8 cellular contexts compared by ENCODE assay signal in the genomic region with DNA sequence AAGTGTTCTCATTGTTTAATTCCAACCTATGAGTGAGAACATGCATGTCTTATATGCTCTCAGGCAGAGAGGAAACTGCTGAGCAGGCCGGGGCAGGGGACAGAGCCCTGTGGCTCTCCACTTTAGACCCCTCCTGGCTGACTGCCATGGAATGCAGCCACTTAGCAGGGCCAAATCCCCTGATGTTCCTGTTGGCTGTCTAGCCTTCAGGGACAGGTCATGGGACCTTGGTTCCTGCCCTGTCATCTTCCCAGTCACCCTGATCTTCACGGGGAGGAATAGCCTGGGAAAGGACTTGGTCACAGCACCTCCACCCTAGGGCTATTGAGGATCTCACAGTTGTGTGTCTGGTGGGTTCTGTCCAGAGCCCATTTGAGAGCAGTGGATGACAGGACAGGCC. TPM values are rescaled to one million over a fixed set of nuclear protein-coding genes. Genes with fewer than 3 reads are reported as not detected.
DNase-seq lines count a peak whose midpoint lies in the region; ATAC-seq and TF ChIP-seq lines count a peak whose summit lies in the region.
"Not testable (repeated sequence)": the region's sequence is repeated elsewhere in the genome, so short reads cannot be mapped to it uniquely, and the experiment has no call there.

No MANE protein-coding gene starts in this region.

- peaks cover 12% of the 10 kb centered on the region for H3K4me1 ChIP-seq in CD4-positive, CD25-positive, alpha-beta regulatory T cell (ENCODE audit: control insufficient read depth, insufficient read depth, low read length, poor library complexity, severe bottlenecking)
- peaks cover 15% of the 10 kb centered on the region for H3K4me1 ChIP-seq in cardiac muscle cell (ENCODE audit: low read depth)

- POLR2A ChIA-PET in WTC11 (lab: Charles Lee); activated naive CD8-positive, alpha-beta T cell treated with anti-CD3 and anti-CD28 coated beads, Interleukin-2, amount 10 ng/mL, durations not matched to agents 7 days and 5 days (lab: Charles Lee): not testable (repeated sequence)

- H3K27me3 ChIP-seq in CD4-positive, CD25-positive, alpha-beta regulatory T cell (ENCODE audit: control insufficient read depth, insufficient read depth, low read length); cardiac muscle cell: not testable (repeated sequence)

- peaks cover 4 to 39% (median 13%) of the 10 kb centered on the region in 4 donors for H3K4me1 Mint-ChIP-seq in CD4-positive, CD25-positive, alpha-beta regulatory T cell
- H3K4me1 Mint-ChIP-seq in WTC11 (peaks cover 24% of the 10 kb centered on the region), mesothelial cell of epicardium (peaks cover 17% of the 10 kb centered on the region)
- peaks cover 30% of the 10 kb centered on the region for H3K4me1 Mint-ChIP-seq in activated T-cell treated with anti-CD3 and anti-CD28 coated beads, Interleukin-2, amount 50 U/mL, for 24 hours (ENCODE audit: low read depth)
- peaks cover 27% of the 10 kb centered on the region for H3K4me1 Mint-ChIP-seq in activated naive CD8-positive, alpha-beta T cell treated with anti-CD3 and anti-CD28 coated beads, Interleukin-2, amount 10 ng/mL, durations not matched to agents 7 days and 5 days
- peaks cover 19% of the 10 kb centered on the region for H3K4me1 Mint-ChIP-seq in stimulated activated naive CD8-positive, alpha-beta T cell treated with anti-CD3 and anti-CD28 coated beads, Interleukin-15, Interleukin-2, amounts not matched to agents 100 ng/mL and 50 ng/mL, for 24 hours (ENCODE audit: low read depth)

- not testable (repeated sequence) for H3K9me3 ChIP-seq in CD4-positive, CD25-positive, alpha-beta regulatory T cell (ENCODE audit: control insufficient read depth in 2 of 2, low read length in 2 of 2); cardiac muscle cell (ENCODE audit: low read depth)

- ATAC-seq in CD4-positive, CD25-positive, alpha-beta regulatory T cell (ENCODE audit: low read depth in 2 of 2); WTC11; activated naive CD8-positive, alpha-beta T cell treated with anti-CD3 and anti-CD28 coated beads, Interleukin-2, amount 10 ng/mL, durations not matched to agents 7 days and 5 days (ENCODE audit: low read depth): not testable (repeated sequence)

- peak overlapping the region in 2 of 4 donors; percentile 22 to 47 for H3K4me3 Mint-ChIP-seq in CD4-positive, CD25-positive, alpha-beta regulatory T cell
- not testable (repeated sequence) for H3K4me3 Mint-ChIP-seq in WTC11; activated T-cell treated with anti-CD3 and anti-CD28 coated beads, Interleukin-2, amount 50 U/mL, for 24 hours; activated naive CD8-positive, alpha-beta T cell treated with anti-CD3 and anti-CD28 coated beads, Interleukin-2, amount 10 ng/mL, durations not matched to agents 7 days and 5 days; mesothelial cell of epicardium; stimulated activated naive CD8-positive, alpha-beta T cell treated with anti-CD3 and anti-CD28 coated beads, Interleukin-15, Interleukin-2, amounts not matched to agents 100 ng/mL and 50 ng/mL, for 24 hours

- peak overlapping the region in 2 of 3 donors; percentile 20 to 25 for H3K27ac Mint-ChIP-seq in CD4-positive, CD25-positive, alpha-beta regulatory T cell
- H3K27ac Mint-ChIP-seq in WTC11 (peak overlapping the region; percentile 80), mesothelial cell of epicardium (peak overlapping the region; percentile 21)
- H3K27ac Mint-ChIP-seq in activated T-cell treated with anti-CD3 and anti-CD28 coated beads, Interleukin-2, amount 50 U/mL, for 24 hours = peak overlapping the region; percentile 50
- H3K27ac Mint-ChIP-seq in activated naive CD8-positive, alpha-beta T cell treated with anti-CD3 and anti-CD28 coated beads, Interleukin-2, amount 10 ng/mL, durations not matched to agents 7 days and 5 days = peak overlapping the region; percentile 38
- peak overlapping the region; percentile 38 for H3K27ac Mint-ChIP-seq in stimulated activated naive CD8-positive, alpha-beta T cell treated with anti-CD3 and anti-CD28 coated beads, Interleukin-15, Interleukin-2, amounts not matched to agents 100 ng/mL and 50 ng/mL, for 24 hours

- H3K36me3 Mint-ChIP-seq in CD4-positive, CD25-positive, alpha-beta regulatory T cell; WTC11; activated T-cell treated with anti-CD3 and anti-CD28 coated beads, Interleukin-2, amount 50 U/mL, for 24 hours (ENCODE audit: low read depth); activated naive CD8-positive, alpha-beta T cell treated with anti-CD3 and anti-CD28 coated beads, Interleukin-2, amount 10 ng/mL, durations not matched to agents 7 days and 5 days; mesothelial cell of epicardium; stimulated activated naive CD8-positive, alpha-beta T cell treated with anti-CD3 and anti-CD28 coated beads, Interleukin-15, Interleukin-2, amounts not matched to agents 100 ng/mL and 50 ng/mL, for 24 hours (ENCODE audit: low read depth): not testable (repeated sequence)

- not testable (repeated sequence) for H3K27ac ChIP-seq in CD4-positive, CD25-positive, alpha-beta regulatory T cell (ENCODE audit: insufficient read depth, low read length, poor library complexity, severe bottlenecking)
- H3K27ac ChIP-seq in cardiac muscle cell = peak overlapping the region; percentile 76

- H3K36me3 ChIP-seq in CD4-positive, CD25-positive, alpha-beta regulatory T cell (ENCODE audit: control insufficient read depth, insufficient read depth, low read length); cardiac muscle cell: not testable (repeated sequence)

- CTCF ChIA-PET in WTC11 (lab: Charles Lee) = not testable (repeated sequence)

- TF ChIP-seq CTCF in WTC11 (IDR thresholded peaks at IDR 0.05); cardiac muscle cell (IDR thresholded peaks at IDR 0.05; ENCODE audit: low read depth, low read length); mesothelial cell of epicardium (IDR thresholded peaks at IDR 0.05; ENCODE audit: unreplicated experiment): not testable (repeated sequence)

- not testable (repeated sequence) for DNase-seq in CD4-positive, CD25-positive, alpha-beta regulatory T cell; WTC11 (ENCODE audit: low spot score); activated T-cell treated with anti-CD3 and anti-CD28 coated beads, Interleukin-2, amount 50 U/mL, for 24 hours; activated naive CD8-positive, alpha-beta T cell treated with anti-CD3 and anti-CD28 coated beads, Interleukin-2, amount 10 ng/mL, durations not matched to agents 7 days and 5 days; mesothelial cell of epicardium (ENCODE audit: low spot score in 2 of 2, unreplicated experiment in 2 of 2)
- DNase-seq in NCI-H82 (lab: John Stamatoyannopoulos, UW) = peak; percentile 25
- peak in 1 of 2 donors; percentile 73 for DNase-seq in cardiac muscle cell (ENCODE audit: low read depth in 1 of 2, low spot score in 1 of 2)

- H3K27me3 Mint-ChIP-seq in CD4-positive, CD25-positive, alpha-beta regulatory T cell; WTC11 (ENCODE audit: low read depth); activated T-cell treated with anti-CD3 and anti-CD28 coated beads, Interleukin-2, amount 50 U/mL, for 24 hours; activated naive CD8-positive, alpha-beta T cell treated with anti-CD3 and anti-CD28 coated beads, Interleukin-2, amount 10 ng/mL, durations not matched to agents 7 days and 5 days; mesothelial cell of epicardium (ENCODE audit: low read depth); stimulated activated naive CD8-positive, alpha-beta T cell treated with anti-CD3 and anti-CD28 coated beads, Interleukin-15, Interleukin-2, amounts not matched to agents 100 ng/mL and 50 ng/mL, for 24 hours: not testable (repeated sequence)

- H3K4me3 ChIP-seq in CD4-positive, CD25-positive, alpha-beta regulatory T cell (ENCODE audit: low read depth, low read length); cardiac muscle cell: not testable (repeated sequence)

- H3K9me3 Mint-ChIP-seq in CD4-positive, CD25-positive, alpha-beta regulatory T cell; WTC11; activated T-cell treated with anti-CD3 and anti-CD28 coated beads, Interleukin-2, amount 50 U/mL, for 24 hours; activated naive CD8-positive, alpha-beta T cell treated with anti-CD3 and anti-CD28 coated beads, Interleukin-2, amount 10 ng/mL, durations not matched to agents 7 days and 5 days; mesothelial cell of epicardium; stimulated activated naive CD8-positive, alpha-beta T cell treated with anti-CD3 and anti-CD28 coated beads, Interleukin-15, Interleukin-2, amounts not matched to agents 100 ng/mL and 50 ng/mL, for 24 hours: not testable (repeated sequence)

RNA-seq across cellular contexts. Expression of gene GGT1, which starts 3.3 kb away (rescaled TPM):
- total RNA-seq in CD4-positive, CD25-positive, alpha-beta regulatory T cell = 23.4 TPM
- polyA plus RNA-seq in CD4-positive, CD25-positive, alpha-beta regulatory T cell = 10 to 100 TPM; 12.9 to 17.0 (median 16.5) TPM
- 33.7 to 41.3 TPM (median 38.8 TPM) in 3 replicates for total RNA-seq in WTC11 (2021)
- 10 to 100 TPM; 25.4 to 25.7 TPM for total RNA-seq in activated naive CD8-positive, alpha-beta T cell treated with anti-CD3 and anti-CD28 coated beads, Interleukin-2, amount 10 ng/mL, durations not matched to agents 7 days and 5 days
- total RNA-seq in cardiac muscle cell = 12.0 and 20.4 TPM in 2 replicates
- 17.2 and 24.1 TPM in 2 replicates for polyA plus RNA-seq in cardiac muscle cell
- total RNA-seq in mesothelial cell of epicardium = 16.1 to 18.2 TPM (median 17.5 TPM) in 3 replicates

RNA-seq across cellular contexts. Expression of gene LRRC75B, which starts 13.5 kb away (rescaled TPM):
- total RNA-seq in CD4-positive, CD25-positive, alpha-beta regulatory T cell = not detected
- polyA plus RNA-seq in CD4-positive, CD25-positive, alpha-beta regulatory T cell = under 1 TPM in 1 of 4 donors, not detected in 3; 0.29 TPM
- total RNA-seq in WTC11 (2021) (17.3 to 19.2 TPM (median 17.6 TPM) in 3 replicates), cardiac muscle cell (33.0 and 42.4 TPM in 2 replicates), mesothelial cell of epicardium (28.7 to 32.5 TPM (median 30.8 TPM) in 3 replicates)
- total RNA-seq in activated naive CD8-positive, alpha-beta T cell treated with anti-CD3 and anti-CD28 coated beads, Interleukin-2, amount 10 ng/mL, durations not matched to agents 7 days and 5 days = 1 to 10 TPM; 2.2 to 3.2 TPM
- 48.4 and 58.5 TPM in 2 replicates for polyA plus RNA-seq in cardiac muscle cell

RNA-seq across cellular contexts. Expression of gene SNRPD3, which starts 50.5 kb away (rescaled TPM):
- 41.0 TPM for total RNA-seq in CD4-positive, CD25-positive, alpha-beta regulatory T cell
- polyA plus RNA-seq in CD4-positive, CD25-positive, alpha-beta regulatory T cell = 100 to 1,000 TPM in 1 of 4 donors, 10 to 100 TPM in 3; 77.9 to 101 (median 91.5) TPM
- total RNA-seq in WTC11 (2021) (186 to 198 TPM (median 194 TPM) in 3 replicates), cardiac muscle cell (222 and 290 TPM in 2 replicates), mesothelial cell of epicardium (95.1 to 110 TPM (median 102 TPM) in 3 replicates)
- total RNA-seq in activated naive CD8-positive, alpha-beta T cell treated with anti-CD3 and anti-CD28 coated beads, Interleukin-2, amount 10 ng/mL, durations not matched to agents 7 days and 5 days = 100 to 1,000 TPM; 108 to 110 TPM
- polyA plus RNA-seq in cardiac muscle cell = 119 and 125 TPM in 2 replicates

RNA-seq across cellular contexts. Expression of gene GUCD1, which starts 51.4 kb away (rescaled TPM):
- 69.6 TPM for total RNA-seq in CD4-positive, CD25-positive, alpha-beta regulatory T cell
- polyA plus RNA-seq in CD4-positive, CD25-positive, alpha-beta regulatory T cell = 10 to 100 TPM; 45.1 to 61.4 (median 54.4) TPM
- total RNA-seq in WTC11 (2021) = 77.0 to 105 TPM (median 86.2 TPM) in 3 replicates
- 100 to 1,000 TPM; 103 to 104 TPM for total RNA-seq in activated naive CD8-positive, alpha-beta T cell treated with anti-CD3 and anti-CD28 coated beads, Interleukin-2, amount 10 ng/mL, durations not matched to agents 7 days and 5 days
- total RNA-seq in cardiac muscle cell = 73.9 and 106 TPM in 2 replicates
- polyA plus RNA-seq in cardiac muscle cell = 68.8 and 69.8 TPM in 2 replicates
- 79.4 to 83.6 TPM (median 83.2 TPM) in 3 replicates for total RNA-seq in mesothelial cell of epicardium

Comparison
In these comparisons a context has a peak if more than half of its experiments do, and no peak if none do; other contexts are left out.
1. H3K27ac Mint-ChIP-seq: peak in every context shown above with its lines; median percentile 80 in WTC11; 50 in activated T-cell treated with anti-CD3 and anti-CD28 coated beads, Interleukin-2, amount 50 U/mL, for 24 hours; 38 in activated naive CD8-positive, alpha-beta T cell treated with anti-CD3 and anti-CD28 coated beads, Interleukin-2, amount 10 ng/mL, durations not matched to agents 7 days and 5 days; 38 in stimulated activated naive CD8-positive, alpha-beta T cell treated with anti-CD3 and anti-CD28 coated beads, Interleukin-15, Interleukin-2, amounts not matched to agents 100 ng/mL and 50 ng/mL, for 24 hours; 22 in CD4-positive, CD25-positive, alpha-beta regulatory T cell; 21 in mesothelial cell of epicardium.